In the genomic region with DNA sequence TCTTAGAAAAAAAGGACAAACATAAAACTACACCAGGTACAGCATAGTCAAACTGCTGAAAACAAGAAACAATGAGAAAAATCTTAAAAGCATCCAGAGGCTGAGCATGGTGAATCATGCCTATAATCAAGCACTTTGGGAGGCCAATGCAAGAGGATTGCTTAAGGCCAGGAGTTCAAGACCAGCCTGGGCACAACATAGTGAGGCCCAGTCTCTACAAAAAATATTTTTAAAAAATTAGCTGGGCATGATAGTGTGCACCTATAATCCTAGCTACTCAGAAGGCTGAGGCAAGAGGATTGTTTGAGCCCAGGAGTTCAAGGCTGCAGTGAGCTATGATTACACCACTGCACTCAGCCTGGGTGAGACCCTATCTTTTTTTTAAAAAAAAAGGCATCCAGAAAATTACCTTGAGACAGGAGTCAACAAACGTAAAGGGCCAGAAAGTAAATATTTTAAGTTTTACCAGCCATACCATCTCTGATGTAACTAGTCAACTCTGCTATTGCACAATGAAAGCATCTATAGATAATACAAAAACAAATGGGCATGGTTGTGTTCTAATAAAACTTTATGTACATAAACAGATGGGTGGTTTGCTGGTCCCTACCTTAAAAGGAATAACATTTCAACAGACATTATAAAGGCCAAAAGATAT, we compare ENCODE assay signal across 35 cellular contexts.
"Had no signal": no experiment of that assay in that cellular context is flagged by ENCODE, and none has a peak within 500 bp of the region (broad histone marks: within the 10 kb centered on the region; RNA-seq: fewer than 3 reads in every experiment).

No MANE protein-coding gene starts in this region.

- H3K4me3 ChIP-seq: ascending aorta, cardiac muscle cell, MG63, Peyer's patch had no signal

- DNase-seq: activated CD4-positive, alpha-beta T cell treated with anti-CD3 and anti-CD28 coated beads, Interleukin-2, amount 10 ng/mL, durations not matched to agents 24 days and 14 days; activated CD4-positive, alpha-beta T cell treated with anti-CD3 and anti-CD28 coated beads, Interleukin-2, amount 50 U/mL, for 48 hours; activated CD8-positive, alpha-beta T cell treated with anti-CD3 and anti-CD28 coated beads, Interleukin-2, amount 10 ng/mL, durations not matched to agents 7 days and 5 days; activated effector memory CD4-positive, alpha-beta T cell treated with anti-CD3 and anti-CD28 coated beads, Interleukin-2, amount 50 U/mL, for 16 hours; activated naive CD4-positive, alpha-beta T cell; activated naive CD4-positive, alpha-beta T cell treated with anti-CD3 and anti-CD28 coated beads, Interleukin-2, amount 50 U/mL, for 16 hours; activated naive CD8-positive, alpha-beta T cell treated with anti-CD3 and anti-CD28 coated beads for 36 hours; activated T-cell treated with anti-CD3 and anti-CD28 coated beads, Interleukin-2, amount 50 U/mL, for 4 hours; amniotic stem cell; Kasumi-1; KG1; MG63; NCI-H1092 treated with DMSO at 0.1 percent for 48 hours; NCI-H1417; NCI-H146; NCI-H187; NCI-H2029 treated with DMSO at 0.1 percent for 48 hours; NCI-H2107; NCI-H2171; NCI-H510A; NCI-H526; NCI-H748 treated with DMSO at 0.1 percent for 48 hours; NK-92 treated with Interleukin-12 subunit alpha and Interleukin-12 subunit beta, amount 100 ng/mL, for 24 hours; PC-3; Peyer's patch; SIG-M5; SW 1271; T-helper 1 cell; T1000; WERI-Rb-1 had no signal

- H3K9me3 Mint-ChIP-seq: activated CD4-positive, alpha-beta T cell treated with anti-CD3 and anti-CD28 coated beads, Interleukin-2, amount 10 ng/mL, durations not matched to agents 24 days and 14 days; activated naive CD8-positive, alpha-beta T cell treated with anti-CD3 and anti-CD28 coated beads for 36 hours; activated T-cell treated with anti-CD3 and anti-CD28 coated beads, Interleukin-2, amount 50 U/mL, for 4 hours; central memory CD8-positive, alpha-beta T cell had no signal

- H3K27ac ChIP-seq: ascending aorta, cardiac muscle cell, Peyer's patch, RWPE1, WERI-Rb-1 had no signal

- H3K4me1 ChIP-seq: Peyer's patch had no signal

- H3K4me3 Mint-ChIP-seq: activated CD4-positive, alpha-beta T cell treated with anti-CD3 and anti-CD28 coated beads, Interleukin-2, amount 10 ng/mL, durations not matched to agents 24 days and 14 days; activated CD8-positive, alpha-beta T cell treated with anti-CD3 and anti-CD28 coated beads, Interleukin-2, amount 10 ng/mL, durations not matched to agents 7 days and 5 days; activated naive CD8-positive, alpha-beta T cell treated with anti-CD3 and anti-CD28 coated beads for 36 hours; activated T-cell treated with anti-CD3 and anti-CD28 coated beads, Interleukin-2, amount 50 U/mL, for 4 hours; central memory CD8-positive, alpha-beta T cell had no signal

- H3K36me3 ChIP-seq: ascending aorta, cardiac muscle cell, MG63, Peyer's patch had no signal

- H3K9me3 ChIP-seq: ascending aorta, MG63, Peyer's patch had no signal

- H3K27ac Mint-ChIP-seq: activated CD4-positive, alpha-beta T cell treated with anti-CD3 and anti-CD28 coated beads, Interleukin-2, amount 10 ng/mL, durations not matched to agents 24 days and 14 days; activated CD8-positive, alpha-beta T cell treated with anti-CD3 and anti-CD28 coated beads, Interleukin-2, amount 10 ng/mL, durations not matched to agents 7 days and 5 days; activated naive CD8-positive, alpha-beta T cell treated with anti-CD3 and anti-CD28 coated beads for 36 hours had no signal

- ATAC-seq: activated CD8-positive, alpha-beta T cell treated with anti-CD3 and anti-CD28 coated beads, Interleukin-2, amount 10 ng/mL, durations not matched to agents 7 days and 5 days; activated T-cell treated with anti-CD3 and anti-CD28 coated beads, Interleukin-2, amount 50 U/mL, for 4 hours; PC-3; Right ventricle myocardium inferior had no signal

- H3K27me3 Mint-ChIP-seq: activated CD4-positive, alpha-beta T cell treated with anti-CD3 and anti-CD28 coated beads, Interleukin-2, amount 10 ng/mL, durations not matched to agents 24 days and 14 days; activated naive CD8-positive, alpha-beta T cell treated with anti-CD3 and anti-CD28 coated beads for 36 hours; central memory CD8-positive, alpha-beta T cell had no signal

- H3K27me3 ChIP-seq: ascending aorta, cardiac muscle cell, MG63, Peyer's patch had no signal
